Comparison of ENCODE assay signal across 11 cellular contexts in genomic region chr3:177483182-177483967, GRCh38.
DNase-seq lines count a peak whose midpoint lies in the region; ATAC-seq, FAIRE-seq and TF ChIP-seq lines count a peak whose summit lies in the region.
"Had no signal": no experiment of that assay in that cellular context is flagged by ENCODE, and none has a peak within 500 bp of the region (broad histone marks: within the 10 kb centered on the region; RNA-seq: fewer than 3 reads in every experiment).

No MANE protein-coding gene starts in this region.

- intact Hi-C loops in OCI-LY7 (cut with micrococcal nuclease; ENCODE audit: unreplicated experiment): no loop called here

- 78 to 83% methylated on average over 4 of the region's 4 CpGs for whole genome bisulfite sequencing in esophagus, 2 donors
- 73 to 89% (median 74%) methylated on average over 4 of the region's 4 CpGs for WGBS in small intestine, 3 donors

- peak; percentile 40 for DNase-seq in DMS 273 (lab: John Stamatoyannopoulos, UW; ENCODE audit: unreplicated experiment)
- no peak for DNase-seq in DMS 273 treated with DMSO at 0.1 percent for 48 hours (lab: John Stamatoyannopoulos, UW)
- peak; percentile 6 for DNase-seq in OCI-LY7 (ENCODE audit: low spot score)
- DNase-seq in small intestine: peak; percentile 32
- DNase-seq in NCI-H1048 (lab: John Stamatoyannopoulos, UW): no peak
- DNase-seq: effector memory CD4-positive, alpha-beta T cell; natural killer cell had no signal

- H3K4me1 ChIP-seq in OCI-LY7 (ENCODE audit: insufficient read depth, low read length, poor library complexity, severe bottlenecking) (no peaks in the 10 kb centered on the region), esophagus (ENCODE audit: control insufficient read depth in 2 of 2, insufficient read depth in 2 of 2, low read length in 1 of 2) (peaks cover 0 to 2% of the 10 kb centered on the region in 2 donors), small intestine (ENCODE audit: control insufficient read depth in 2 of 2, insufficient read depth in 1 of 2, low read depth in 1 of 2, low read length in 1 of 2) (no peaks in the 10 kb centered on the region)

- TF ChIP-seq CTCF in OCI-LY7 (conservative IDR thresholded peaks at IDR 0.05; ENCODE audit: low read length): peak; percentile 38; the same call in 1 of the 2 replicates

- H3K9me3 ChIP-seq in OCI-LY7 (ENCODE audit: low read length) (no peaks in the 10 kb centered on the region), esophagus (ENCODE audit: control insufficient read depth in 2 of 2, insufficient read depth in 1 of 2, low read depth in 1 of 2, low read length in 1 of 2) (no peaks in the 10 kb centered on the region), small intestine (ENCODE audit: control insufficient read depth, low read depth) (no peaks in the 10 kb centered on the region)

- no peaks in the 10 kb centered on the region for H3K27me3 ChIP-seq in esophagus (ENCODE audit: control insufficient read depth in 1 of 2, insufficient read depth in 2 of 2, low read length in 2 of 2)
- no peaks in the 10 kb centered on the region for H3K27me3 ChIP-seq in small intestine (ENCODE audit: control insufficient read depth in 2 of 2, insufficient read depth in 2 of 2, low read length in 2 of 2)

- no peak overlapping the region for H3K4me2 ChIP-seq in OCI-LY7 (ENCODE audit: low read length)

- H3K79me2 ChIP-seq in OCI-LY7 (ENCODE audit: insufficient read depth, low read depth, low read length): no peaks in the 10 kb centered on the region

- no peaks in the 10 kb centered on the region for H3K9me2 ChIP-seq in OCI-LY7 (ENCODE audit: insufficient read depth, low read length)

- ATAC-seq in HG03521 (IDR thresholded peaks at IDR 0.05; ENCODE audit: unreplicated experiment) (no peak), GM21825 (IDR thresholded peaks at IDR 0.05; ENCODE audit: unreplicated experiment) (no peak)
- ATAC-seq: natural killer cell had no signal

- POLR2A ChIA-PET in OCI-LY7 (lab: Charles Lee): interaction anchor here (0.7 kb wide), 1 partner anchor 393 kb away, joined by 5 read pairs; no protein-coding TSS in a partner anchor

- H2AFZ ChIP-seq in OCI-LY7 (ENCODE audit: low read length): no peak overlapping the region

- CTCF ChIA-PET in OCI-LY7 (lab: Charles Lee; ENCODE audit: unreplicated experiment): no interaction called here

- no TSS peak for BruUV-seq in OCI-LY7 (replicated peaks; lab: Mats Ljungman, UMichigan)

- no peak for FAIRE-seq in small intestine (lab: Jason Lieb, UNC)
- FAIRE-seq: A204.1 had no signal

- H3K4me3 ChIP-seq in OCI-LY7 (ENCODE audit: low read depth, low read length, poor library complexity, severe bottlenecking): no peak overlapping the region
- no peak overlapping the region for H3K4me3 ChIP-seq in esophagus (ENCODE audit: low read depth in 1 of 2, low read length in 2 of 2)
- no peak overlapping the region for H3K4me3 ChIP-seq in small intestine (ENCODE audit: low read depth in 1 of 2, low read length in 2 of 2)

- no peaks in the 10 kb centered on the region for H3K36me3 ChIP-seq in OCI-LY7 (ENCODE audit: insufficient read depth, low read length)
- no peaks in the 10 kb centered on the region for H3K36me3 ChIP-seq in esophagus (ENCODE audit: control insufficient read depth in 2 of 2, insufficient read depth in 2 of 2, low read length in 1 of 2)
- no peaks in the 10 kb centered on the region for H3K36me3 ChIP-seq in small intestine (ENCODE audit: control insufficient read depth in 2 of 2, insufficient read depth in 2 of 2, low read length in 2 of 2)

- H3K27ac ChIP-seq in OCI-LY7 (ENCODE audit: low read depth, low read length, poor library complexity, severe bottlenecking) (no peak overlapping the region), esophagus (ENCODE audit: low read depth in 2 of 2, low read length in 1 of 2) (peak overlapping the region; percentile 65 to 79), small intestine (ENCODE audit: low read depth in 1 of 2, low read length in 1 of 2) (no peak overlapping the region)

- no peaks in the 10 kb centered on the region for H4K20me1 ChIP-seq in OCI-LY7 (ENCODE audit: insufficient read depth, low read length)

Comparison
In these comparisons a context has a peak if more than half of its experiments do, and no peak if none do; other contexts are left out.
1. DNase-seq: peak in DMS 273 (single experiment), OCI-LY7 (single experiment) and small intestine (single experiment); none in DMS 273 treated with DMSO at 0.1 percent for 48 hours (single experiment) and NCI-H1048 (single experiment).
2. H3K27ac ChIP-seq: peak in esophagus (2 of 2); none in OCI-LY7 (single experiment) and small intestine (0 of 2).